In the genomic region with DNA sequence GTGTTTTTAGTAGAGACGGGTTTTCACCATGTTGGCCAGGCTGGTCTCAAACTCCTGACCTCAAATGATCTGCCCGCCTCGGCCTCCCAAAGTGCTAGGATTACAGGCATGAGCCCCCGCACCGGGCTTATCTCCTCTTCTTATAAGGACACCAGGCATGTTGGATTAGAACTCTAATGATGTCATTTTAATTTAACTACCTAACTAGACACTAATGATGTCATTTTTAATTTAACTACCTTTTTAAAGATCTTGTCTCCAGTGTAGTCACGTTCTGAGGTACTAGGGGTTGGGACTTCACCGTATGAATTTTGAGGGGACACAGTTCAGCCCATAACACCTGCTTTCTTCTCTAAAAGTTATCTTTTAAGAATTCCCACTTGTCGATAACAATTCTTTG, we compare ENCODE assay signal across 29 cellular contexts.
"Had no signal": no experiment of that assay in that cellular context is flagged by ENCODE, and none has a peak within 500 bp of the region (broad histone marks: within the 10 kb centered on the region; RNA-seq: fewer than 3 reads in every experiment).

No MANE protein-coding gene starts in this region.

- H3K4me3 ChIP-seq: pancreas, prostate gland, skin epidermis, smooth muscle cell, spleen, suprapubic skin, testis, tibial artery, transverse colon, upper lobe of right lung, uterus had no signal

- H3K27me3 ChIP-seq: neutrophil, pancreas, spleen, suprapubic skin, testis, tibial artery, transverse colon, upper lobe of right lung, uterus had no signal

- H3K9me3 ChIP-seq: neutrophil, prostate gland, suprapubic skin, testis, tibial artery, transverse colon, upper lobe of right lung, uterus had no signal

- DNase-seq: naive thymus-derived CD8-positive, alpha-beta T cell; nephron progenitor cell; nucleus accumbens; pancreas; retina; spleen; stimulated activated CD4-positive, alpha-beta T cell treated with anti-CD3 and anti-CD28 coated beads, Interleukin-12 subunit alpha, Interleukin-12 subunit beta, amount 100 ng/mL, for 4 hours; stimulated activated CD4-positive, alpha-beta T cell treated with anti-CD3 and anti-CD28 coated beads, Interleukin-1b, Interleukin-23, amount 100 ng/mL, for 48 hours; stimulated activated CD4-positive, alpha-beta T cell treated with anti-CD3 and anti-CD28 coated beads, Interleukin-4, amount 100 ng/mL, for 1 hour; stimulated activated CD4-positive, alpha-beta T cell treated with anti-CD3 and anti-CD28 coated beads, Interleukin-4, amount 100 ng/mL, for 4 hours; stimulated activated CD8-positive, alpha-beta memory T cell treated with anti-CD3 and anti-CD28 coated beads, Interleukin-4, amount 100 ng/mL, for 48 hours; stimulated activated naive CD4-positive, alpha-beta T cell; stimulated activated naive CD8-positive, alpha-beta T cell treated with anti-CD3 and anti-CD28 coated beads, Interleukin-15, amount 100 ng/mL, for 72 hours; stimulated activated naive CD8-positive, alpha-beta T cell treated with anti-CD3 and anti-CD28 coated beads, Interleukin-15, Interleukin-2, amounts not matched to agents 100 U/mL and 50 U/mL, for 24 hours; substantia nigra; testis; tibial artery; transverse colon; upper lobe of right lung; uterus had no signal

- H3K4me1 Mint-ChIP-seq: nephron progenitor cell; stimulated activated naive CD8-positive, alpha-beta T cell treated with anti-CD3 and anti-CD28 coated beads, Interleukin-15, amount 100 ng/mL, for 72 hours had no signal

- H3K27ac Mint-ChIP-seq: naive thymus-derived CD8-positive, alpha-beta T cell; natural killer cell treated with Interleukin-12 subunit alpha and Interleukin-12 subunit beta and Interleukin-15 and Interleukin-18, amount 100 ng/mL, for 72 hours; nephron progenitor cell; stimulated activated memory B cell treated with anti-CD40 and anti-IgM and Interleukin-4, amounts not matched to agents 10 μg/mL and 1 μg/mL and 100 μg/mL, for 72 hours; stimulated activated naive CD8-positive, alpha-beta T cell treated with anti-CD3 and anti-CD28 coated beads, Interleukin-15, amount 100 ng/mL, for 72 hours; type B pancreatic cell had no signal

- H3K4me1 ChIP-seq: pancreas, prostate gland, spleen, suprapubic skin, testis, tibial artery, transverse colon, upper lobe of right lung, uterus had no signal

- H3K27me3 Mint-ChIP-seq: naive thymus-derived CD8-positive, alpha-beta T cell; stimulated activated memory B cell treated with anti-CD40 and anti-IgM and Interleukin-4, amounts not matched to agents 10 μg/mL and 1 μg/mL and 100 μg/mL, for 72 hours; stimulated activated naive CD8-positive, alpha-beta T cell treated with anti-CD3 and anti-CD28 coated beads, Interleukin-15, amount 100 ng/mL, for 72 hours; type B pancreatic cell had no signal

- H3K4me3 Mint-ChIP-seq: naive thymus-derived CD8-positive, alpha-beta T cell; natural killer cell treated with Interleukin-12 subunit alpha and Interleukin-12 subunit beta and Interleukin-15 and Interleukin-18, amount 100 ng/mL, for 72 hours; nephron progenitor cell; neural crest cell; stimulated activated memory B cell treated with anti-CD40 and anti-IgM and Interleukin-4, amounts not matched to agents 10 μg/mL and 1 μg/mL and 100 μg/mL, for 72 hours; stimulated activated naive CD8-positive, alpha-beta T cell treated with anti-CD3 and anti-CD28 coated beads, Interleukin-15, amount 100 ng/mL, for 72 hours; type B pancreatic cell had no signal

- H3K36me3 ChIP-seq: neutrophil, pancreas, prostate gland, suprapubic skin, transverse colon, upper lobe of right lung, uterus had no signal

- H3K9me3 Mint-ChIP-seq: natural killer cell treated with Interleukin-12 subunit alpha and Interleukin-12 subunit beta and Interleukin-15 and Interleukin-18, amount 100 ng/mL, for 72 hours had no signal

- H3K27ac ChIP-seq: neutrophil, pancreas, prostate gland, skin epidermis, spleen, suprapubic skin, testis, tibial artery, transverse colon, upper lobe of right lung, uterus had no signal
